ENCODE assay signal across 1 cellular context in the genomic region with DNA sequence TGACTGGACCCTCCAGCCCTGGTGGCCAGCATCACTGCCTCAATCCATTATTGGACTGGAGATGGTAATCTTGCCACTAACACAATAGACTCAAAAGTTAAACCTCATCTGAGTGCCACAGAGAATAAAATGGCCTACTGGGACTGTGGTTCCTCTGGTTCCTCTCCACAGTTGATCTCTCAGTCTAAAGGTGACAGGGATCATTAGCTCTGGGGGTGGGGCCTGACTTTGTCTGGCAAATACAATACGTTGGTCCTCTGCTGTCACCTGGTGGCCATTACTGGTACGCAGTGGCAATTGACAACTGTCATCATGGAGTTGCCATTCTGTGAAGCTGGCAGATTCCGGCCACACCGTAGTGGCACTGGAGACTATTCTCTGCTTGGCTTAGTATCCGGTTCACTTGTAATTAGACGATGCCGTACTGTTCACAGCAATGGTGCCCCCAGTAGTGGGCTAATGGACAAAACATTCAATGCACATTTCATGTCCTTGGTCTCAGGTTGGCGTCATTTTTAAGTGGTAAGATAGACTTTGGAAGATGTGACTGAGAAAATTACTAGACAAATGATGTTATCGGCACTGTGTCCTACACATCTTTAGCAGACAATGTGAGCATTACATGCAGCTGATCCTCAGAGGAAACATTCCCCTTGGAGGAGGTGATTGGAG.
A peak's percentile ranks its signal among the peaks of the same experiment; 100 is the strongest.
TF ChIP-seq lines count a peak whose summit lies in the region.

No MANE protein-coding gene starts in this region.

TF ChIP-seq in K562, 482 proteins besides CTCF, POLR2A, EP300 and RAD21 (continued from another document):
- TF ChIP-seq MCM5 (IDR thresholded peaks at IDR 0.05; ENCODE audit: low read depth) (no peak), GABPB1 (CRISPR knock-in tag; IDR thresholded peaks at IDR 0.05) (no peak), MEIS2 (IDR thresholded peaks at IDR 0.05; ENCODE audit: partially characterized antibody) (peak; percentile 54), CBX5 (IDR thresholded peaks at IDR 0.05; ENCODE audit: borderline replicate concordance, low read depth) (no peak), ZNF589 (CRISPR knock-in tag; IDR thresholded peaks at IDR 0.05; ENCODE audit: low read depth) (no peak), CHAMP1 (IDR thresholded peaks at IDR 0.05) (no peak), HIVEP1 (CRISPR knock-in tag; IDR thresholded peaks at IDR 0.05) (no peak), PHTF2 (CRISPR knock-in tag; IDR thresholded peaks at IDR 0.05) (no peak), XRCC5 (IDR thresholded peaks at IDR 0.05; ENCODE audit: low read depth, low read length) (peak; percentile 56; the same call in 1 of the 2 replicates), HMGN3 (IDR thresholded peaks at IDR 0.05; ENCODE audit: borderline replicate concordance, extremely low read depth, insufficient read length, low read depth, low read length) (no peak), IRF9 (tag; IDR thresholded peaks at IDR 0.05) (no peak), CAMTA2 (CRISPR knock-in tag; conservative IDR thresholded peaks at IDR 0.05) (no peak), CTBP1 (IDR thresholded peaks at IDR 0.05; ENCODE audit: borderline replicate concordance) (0 out of 2 replicates have a peak, but pooled peaks have one; percentile 34), DACH1 (IDR thresholded peaks at IDR 0.05; ENCODE audit: partially characterized antibody) (no peak), ZNF707 (CRISPR knock-in tag; conservative IDR thresholded peaks at IDR 0.05) (no peak), PHF8 (IDR thresholded peaks at IDR 0.05; ENCODE audit: borderline replicate concordance, low read length) (no peak)
- TF ChIP-seq, protein P1, sequence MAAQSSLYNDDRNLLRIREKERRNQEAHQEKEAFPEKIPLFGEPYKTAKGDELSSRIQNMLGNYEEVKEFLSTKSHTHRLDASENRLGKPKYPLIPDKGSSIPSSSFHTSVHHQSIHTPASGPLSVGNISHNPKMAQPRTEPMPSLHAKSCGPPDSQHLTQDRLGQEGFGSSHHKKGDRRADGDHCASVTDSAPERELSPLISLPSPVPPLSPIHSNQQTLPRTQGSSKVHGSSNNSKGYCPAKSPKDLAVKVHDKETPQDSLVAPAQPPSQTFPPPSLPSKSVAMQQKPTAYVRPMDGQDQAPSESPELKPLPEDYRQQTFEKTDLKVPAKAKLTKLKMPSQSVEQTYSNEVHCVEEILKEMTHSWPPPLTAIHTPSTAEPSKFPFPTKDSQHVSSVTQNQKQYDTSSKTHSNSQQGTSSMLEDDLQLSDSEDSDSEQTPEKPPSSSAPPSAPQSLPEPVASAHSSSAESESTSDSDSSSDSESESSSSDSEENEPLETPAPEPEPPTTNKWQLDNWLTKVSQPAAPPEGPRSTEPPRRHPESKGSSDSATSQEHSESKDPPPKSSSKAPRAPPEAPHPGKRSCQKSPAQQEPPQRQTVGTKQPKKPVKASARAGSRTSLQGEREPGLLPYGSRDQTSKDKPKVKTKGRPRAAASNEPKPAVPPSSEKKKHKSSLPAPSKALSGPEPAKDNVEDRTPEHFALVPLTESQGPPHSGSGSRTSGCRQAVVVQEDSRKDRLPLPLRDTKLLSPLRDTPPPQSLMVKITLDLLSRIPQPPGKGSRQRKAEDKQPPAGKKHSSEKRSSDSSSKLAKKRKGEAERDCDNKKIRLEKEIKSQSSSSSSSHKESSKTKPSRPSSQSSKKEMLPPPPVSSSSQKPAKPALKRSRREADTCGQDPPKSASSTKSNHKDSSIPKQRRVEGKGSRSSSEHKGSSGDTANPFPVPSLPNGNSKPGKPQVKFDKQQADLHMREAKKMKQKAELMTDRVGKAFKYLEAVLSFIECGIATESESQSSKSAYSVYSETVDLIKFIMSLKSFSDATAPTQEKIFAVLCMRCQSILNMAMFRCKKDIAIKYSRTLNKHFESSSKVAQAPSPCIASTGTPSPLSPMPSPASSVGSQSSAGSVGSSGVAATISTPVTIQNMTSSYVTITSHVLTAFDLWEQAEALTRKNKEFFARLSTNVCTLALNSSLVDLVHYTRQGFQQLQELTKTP (IDR thresholded peaks at IDR 0.05; ENCODE audit: low read depth in 1 of 2, partially characterized antibody in 2 of 2): no peak
- TF ChIP-seq, protein P2, sequence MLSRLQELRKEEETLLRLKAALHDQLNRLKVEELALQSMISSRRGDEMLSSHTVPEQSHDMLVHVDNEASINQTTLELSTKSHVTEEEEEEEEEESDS (CRISPR knock-in tag; IDR thresholded peaks at IDR 0.05): no peak
